Comparison of ENCODE assay signal across 1 cellular context in the genomic region with DNA sequence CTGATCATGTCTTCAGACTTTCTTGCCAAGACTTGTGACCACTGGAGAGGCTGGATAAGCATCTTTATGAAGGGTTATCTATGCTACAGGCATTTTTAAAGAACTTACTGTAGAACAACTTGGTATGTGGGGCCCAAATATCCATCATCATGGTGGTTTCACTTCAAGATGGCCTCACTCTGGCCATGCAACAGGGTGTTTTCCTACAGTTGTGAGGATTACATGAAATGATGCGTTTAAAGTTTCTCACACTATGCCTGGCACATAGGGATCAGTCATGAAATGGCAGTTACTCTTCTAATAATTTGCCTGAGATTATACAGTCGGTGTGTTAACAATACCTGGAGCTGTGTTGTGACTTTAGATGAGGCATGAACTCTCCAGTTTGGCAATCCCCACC.
TF ChIP-seq lines count a peak whose summit lies in the region.

No MANE protein-coding gene starts in this region.

TF ChIP-seq in K562, 482 proteins besides CTCF, POLR2A, EP300 and RAD21 (continued from another document):
- TF ChIP-seq, protein P1, sequence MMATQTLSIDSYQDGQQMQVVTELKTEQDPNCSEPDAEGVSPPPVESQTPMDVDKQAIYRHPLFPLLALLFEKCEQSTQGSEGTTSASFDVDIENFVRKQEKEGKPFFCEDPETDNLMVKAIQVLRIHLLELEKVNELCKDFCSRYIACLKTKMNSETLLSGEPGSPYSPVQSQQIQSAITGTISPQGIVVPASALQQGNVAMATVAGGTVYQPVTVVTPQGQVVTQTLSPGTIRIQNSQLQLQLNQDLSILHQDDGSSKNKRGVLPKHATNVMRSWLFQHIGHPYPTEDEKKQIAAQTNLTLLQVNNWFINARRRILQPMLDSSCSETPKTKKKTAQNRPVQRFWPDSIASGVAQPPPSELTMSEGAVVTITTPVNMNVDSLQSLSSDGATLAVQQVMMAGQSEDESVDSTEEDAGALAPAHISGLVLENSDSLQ (IDR thresholded peaks at IDR 0.05): no peak
- TF ChIP-seq, protein P2, sequence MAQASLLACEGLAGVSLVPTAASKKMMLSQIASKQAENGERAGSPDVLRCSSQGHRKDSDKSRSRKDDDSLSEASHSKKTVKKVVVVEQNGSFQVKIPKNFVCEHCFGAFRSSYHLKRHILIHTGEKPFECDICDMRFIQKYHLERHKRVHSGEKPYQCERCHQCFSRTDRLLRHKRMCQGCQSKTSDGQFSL (CRISPR knock-in tag; IDR thresholded peaks at IDR 0.05): no peak
- TF ChIP-seq, protein P2 (tag; IDR thresholded peaks at IDR 0.05): peak in 1 of 2 experiments; percentile 60; a peak in 1 of 4 replicates
- TF ChIP-seq SUPT5H (IDR thresholded peaks at IDR 0.05): no peak
- TF ChIP-seq TFAM (CRISPR knock-in tag; conservative IDR thresholded peaks at IDR 0.05): no peak
- TF ChIP-seq, protein P3, sequence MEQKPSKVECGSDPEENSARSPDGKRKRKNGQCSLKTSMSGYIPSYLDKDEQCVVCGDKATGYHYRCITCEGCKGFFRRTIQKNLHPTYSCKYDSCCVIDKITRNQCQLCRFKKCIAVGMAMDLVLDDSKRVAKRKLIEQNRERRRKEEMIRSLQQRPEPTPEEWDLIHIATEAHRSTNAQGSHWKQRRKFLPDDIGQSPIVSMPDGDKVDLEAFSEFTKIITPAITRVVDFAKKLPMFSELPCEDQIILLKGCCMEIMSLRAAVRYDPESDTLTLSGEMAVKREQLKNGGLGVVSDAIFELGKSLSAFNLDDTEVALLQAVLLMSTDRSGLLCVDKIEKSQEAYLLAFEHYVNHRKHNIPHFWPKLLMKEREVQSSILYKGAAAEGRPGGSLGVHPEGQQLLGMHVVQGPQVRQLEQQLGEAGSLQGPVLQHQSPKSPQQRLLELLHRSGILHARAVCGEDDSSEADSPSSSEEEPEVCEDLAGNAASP (IDR thresholded peaks at IDR 0.05): no peak
- peak; percentile 85 for TF ChIP-seq SMAD3 (CRISPR knock-in tag; conservative IDR thresholded peaks at IDR 0.05)
- TF ChIP-seq, protein P4, sequence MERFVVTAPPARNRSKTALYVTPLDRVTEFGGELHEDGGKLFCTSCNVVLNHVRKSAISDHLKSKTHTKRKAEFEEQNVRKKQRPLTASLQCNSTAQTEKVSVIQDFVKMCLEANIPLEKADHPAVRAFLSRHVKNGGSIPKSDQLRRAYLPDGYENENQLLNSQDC (CRISPR knock-in tag; IDR thresholded peaks at IDR 0.05): no peak
- TF ChIP-seq ZNF175 (CRISPR knock-in tag; IDR thresholded peaks at IDR 0.05; ENCODE audit: low read depth): no peak
- TF ChIP-seq ZNF263 (CRISPR knock-in tag; IDR thresholded peaks at IDR 0.05; ENCODE audit: borderline replicate concordance): no peak
- TF ChIP-seq, protein P5, sequence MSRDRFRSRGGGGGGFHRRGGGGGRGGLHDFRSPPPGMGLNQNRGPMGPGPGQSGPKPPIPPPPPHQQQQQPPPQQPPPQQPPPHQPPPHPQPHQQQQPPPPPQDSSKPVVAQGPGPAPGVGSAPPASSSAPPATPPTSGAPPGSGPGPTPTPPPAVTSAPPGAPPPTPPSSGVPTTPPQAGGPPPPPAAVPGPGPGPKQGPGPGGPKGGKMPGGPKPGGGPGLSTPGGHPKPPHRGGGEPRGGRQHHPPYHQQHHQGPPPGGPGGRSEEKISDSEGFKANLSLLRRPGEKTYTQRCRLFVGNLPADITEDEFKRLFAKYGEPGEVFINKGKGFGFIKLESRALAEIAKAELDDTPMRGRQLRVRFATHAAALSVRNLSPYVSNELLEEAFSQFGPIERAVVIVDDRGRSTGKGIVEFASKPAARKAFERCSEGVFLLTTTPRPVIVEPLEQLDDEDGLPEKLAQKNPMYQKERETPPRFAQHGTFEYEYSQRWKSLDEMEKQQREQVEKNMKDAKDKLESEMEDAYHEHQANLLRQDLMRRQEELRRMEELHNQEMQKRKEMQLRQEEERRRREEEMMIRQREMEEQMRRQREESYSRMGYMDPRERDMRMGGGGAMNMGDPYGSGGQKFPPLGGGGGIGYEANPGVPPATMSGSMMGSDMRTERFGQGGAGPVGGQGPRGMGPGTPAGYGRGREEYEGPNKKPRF (IDR thresholded peaks at IDR 0.05; ENCODE audit: low read depth, low read length): no peak
- TF ChIP-seq DACH1 (IDR thresholded peaks at IDR 0.05; ENCODE audit: partially characterized antibody): no peak
- TF ChIP-seq, protein P6, sequence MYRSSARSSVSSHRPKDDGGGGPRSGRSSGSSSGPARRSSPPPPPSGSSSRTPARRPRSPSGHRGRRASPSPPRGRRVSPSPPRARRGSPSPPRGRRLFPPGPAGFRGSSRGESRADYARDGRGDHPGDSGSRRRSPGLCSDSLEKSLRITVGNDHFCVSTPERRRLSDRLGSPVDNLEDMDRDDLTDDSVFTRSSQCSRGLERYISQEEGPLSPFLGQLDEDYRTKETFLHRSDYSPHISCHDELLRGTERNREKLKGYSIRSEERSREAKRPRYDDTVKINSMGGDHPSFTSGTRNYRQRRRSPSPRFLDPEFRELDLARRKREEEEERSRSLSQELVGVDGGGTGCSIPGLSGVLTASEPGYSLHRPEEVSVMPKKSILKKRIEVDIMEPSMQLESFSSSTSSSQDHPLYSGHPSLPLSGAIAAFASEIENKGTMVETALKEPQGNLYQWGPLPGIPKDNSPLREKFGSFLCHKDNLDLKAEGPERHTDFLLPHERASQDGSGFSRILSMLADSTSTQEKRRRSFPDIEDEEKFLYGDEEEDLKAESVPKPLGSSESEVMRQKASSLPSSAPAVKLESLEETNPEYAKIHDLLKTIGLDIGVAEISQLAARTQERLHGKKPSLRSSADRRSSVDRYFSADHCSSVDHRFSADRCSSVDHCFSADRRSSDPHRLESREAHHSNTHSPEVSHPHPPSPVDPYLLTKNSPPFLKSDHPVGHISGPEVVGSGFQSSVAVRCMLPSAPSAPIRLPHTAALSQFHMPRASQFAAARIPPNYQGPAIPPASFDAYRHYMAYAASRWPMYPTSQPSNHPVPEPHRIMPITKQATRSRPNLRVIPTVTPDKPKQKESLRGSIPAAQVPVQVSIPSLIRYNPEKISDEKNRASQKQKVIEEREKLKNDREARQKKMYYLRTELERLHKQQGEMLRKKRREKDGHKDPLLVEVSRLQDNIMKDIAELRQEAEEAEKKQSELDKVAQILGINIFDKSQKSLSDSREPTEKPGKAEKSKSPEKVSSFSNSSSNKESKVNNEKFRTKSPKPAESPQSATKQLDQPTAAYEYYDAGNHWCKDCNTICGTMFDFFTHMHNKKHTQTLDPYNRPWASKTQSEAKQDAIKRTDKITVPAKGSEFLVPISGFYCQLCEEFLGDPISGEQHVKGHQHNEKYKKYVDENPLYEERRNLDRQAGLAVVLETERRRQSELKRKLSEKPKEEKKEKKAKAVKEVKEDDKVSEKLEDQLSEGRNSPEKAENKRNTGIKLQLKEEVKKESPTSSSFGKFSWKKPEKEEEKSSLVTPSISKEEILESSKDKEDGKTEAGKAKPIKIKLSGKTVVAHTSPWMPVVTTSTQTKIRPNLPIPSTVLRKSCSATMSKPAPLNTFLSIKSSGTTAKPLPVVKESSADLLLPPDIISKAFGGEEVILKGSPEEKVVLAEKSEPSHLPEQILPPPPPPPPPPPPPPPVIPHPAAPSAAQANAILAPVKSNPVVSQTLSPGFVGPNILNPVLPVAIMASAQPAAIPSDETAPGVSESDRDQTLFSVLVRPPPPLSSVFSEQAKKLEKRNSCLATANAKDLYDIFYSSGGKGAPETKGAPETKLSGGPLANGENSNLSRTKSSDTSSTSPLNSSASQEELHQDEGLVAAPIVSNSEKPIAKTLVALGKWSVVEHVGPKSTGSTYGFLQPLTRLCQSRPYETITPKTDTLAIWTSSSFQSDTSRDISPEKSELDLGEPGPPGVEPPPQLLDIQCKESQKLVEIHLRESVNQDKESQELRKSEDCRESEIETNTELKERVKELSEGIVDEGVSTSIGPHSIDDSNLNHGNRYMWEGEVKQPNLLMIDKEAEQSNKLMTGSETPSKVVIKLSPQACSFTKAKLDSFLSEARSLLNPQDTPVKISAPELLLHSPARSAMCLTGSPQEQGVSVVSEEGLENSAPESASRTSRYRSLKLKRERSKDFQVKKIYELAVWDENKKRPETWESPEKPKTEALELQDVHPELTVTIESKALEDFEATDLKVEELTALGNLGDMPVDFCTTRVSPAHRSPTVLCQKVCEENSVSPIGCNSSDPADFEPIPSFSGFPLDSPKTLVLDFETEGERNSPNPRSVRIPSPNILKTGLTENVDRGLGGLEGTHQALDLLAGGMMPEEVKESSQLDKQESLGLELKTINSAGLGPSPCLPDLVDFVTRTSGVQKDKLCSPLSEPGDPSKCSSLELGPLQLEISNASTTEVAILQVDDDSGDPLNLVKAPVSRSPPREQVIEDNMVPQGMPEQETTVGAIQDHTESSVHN (IDR thresholded peaks at IDR 0.05; ENCODE audit: borderline replicate concordance in 1 of 2, low read depth in 1 of 2): no peak
- no peak for TF ChIP-seq CHD4 (IDR thresholded peaks at IDR 0.05; ENCODE audit: insufficient read depth, insufficient replicate concordance, low read depth, low read length, poor library complexity, severe bottlenecking)
- TF ChIP-seq ZFP1 (CRISPR knock-in tag; IDR thresholded peaks at IDR 0.05): 0 out of 2 replicates have a peak, but pooled peaks have one; percentile 36
